In the genomic region with DNA sequence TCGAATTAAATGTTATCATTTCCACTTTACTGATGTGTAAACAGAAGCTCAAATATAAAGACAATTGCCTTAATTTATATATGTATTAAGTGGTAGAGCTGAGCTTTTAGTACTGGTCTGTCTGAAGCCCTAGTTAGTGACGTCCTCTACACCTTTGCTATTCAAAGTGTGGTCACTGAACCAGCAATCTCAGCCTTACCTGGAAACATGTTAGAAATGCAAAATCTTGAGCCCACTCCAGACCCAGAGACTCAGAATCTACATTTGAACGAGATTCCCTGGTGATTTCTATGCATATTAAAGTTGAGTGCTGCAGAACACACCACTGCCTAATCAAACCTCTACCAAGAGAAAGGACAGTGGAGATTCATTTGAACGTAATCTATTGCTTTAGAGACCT, we compare ENCODE assay signal across 18 cellular contexts.
"Had no signal": no experiment of that assay in that cellular context is flagged by ENCODE, and none has a peak within 500 bp of the region (broad histone marks: within the 10 kb centered on the region; RNA-seq: fewer than 3 reads in every experiment).

No MANE protein-coding gene starts in this region.

- H3K79me2 ChIP-seq: hepatocyte had no signal

- H3K4me1 Mint-ChIP-seq: naive thymus-derived CD4-positive, alpha-beta T cell had no signal

- H3K4me3 ChIP-seq: coronary artery, dorsolateral prefrontal cortex, esophagus muscularis mucosa, gastroesophageal sphincter, heart left ventricle, hepatocyte, left lung, lower lobe of right lung had no signal

- H3K9me3 ChIP-seq: esophagus muscularis mucosa, gastroesophageal sphincter, heart left ventricle, left lung, lower lobe of right lung had no signal

- H3K27me3 ChIP-seq: esophagus muscularis mucosa, gastroesophageal sphincter, heart left ventricle, hepatocyte, left lung had no signal

- H2AFZ ChIP-seq: hepatocyte had no signal

- DNase-seq: dermis blood vessel endothelial cell; dorsolateral prefrontal cortex; effector CD4-positive, alpha-beta T cell; effector memory CD4-positive, alpha-beta T cell; foreskin keratinocyte; heart left ventricle; hypothalamus; left cardiac atrium; left lung; left ventricle myocardium superior; lower lobe of right lung; mesenchymal stem cell; midbrain; naive thymus-derived CD4-positive, alpha-beta T cell had no signal

- H3K4me3 Mint-ChIP-seq: naive thymus-derived CD4-positive, alpha-beta T cell had no signal

- H3K36me3 ChIP-seq: esophagus muscularis mucosa, gastroesophageal sphincter, heart left ventricle, left lung, lower lobe of right lung had no signal

- H3K27me3 Mint-ChIP-seq: naive thymus-derived CD4-positive, alpha-beta T cell had no signal

- H3K4me1 ChIP-seq: foreskin keratinocyte, heart left ventricle, left lung, lower lobe of right lung had no signal

- H3K27ac Mint-ChIP-seq: naive thymus-derived CD4-positive, alpha-beta T cell had no signal

- H3K27ac ChIP-seq: coronary artery, dorsolateral prefrontal cortex, esophagus muscularis mucosa, foreskin keratinocyte, gastroesophageal sphincter, heart left ventricle, hepatocyte, left lung, lower lobe of right lung had no signal

- ATAC-seq: foreskin keratinocyte; gastroesophageal sphincter; heart left ventricle; left cardiac atrium; left lung; left ventricle myocardium superior; lower lobe of right lung; naive thymus-derived CD4-positive, alpha-beta T cell had no signal

- H3K4me2 ChIP-seq: hepatocyte had no signal

- H3K36me3 Mint-ChIP-seq: naive thymus-derived CD4-positive, alpha-beta T cell had no signal
